ENCODE assay signal across 3 cellular contexts in genomic region chr11:19183641-19184040, GRCh38.
TF ChIP-seq lines count a peak whose summit lies in the region.

No MANE protein-coding gene starts in this region.

TF ChIP-seq in SK-N-SH, 30 proteins besides CTCF, POLR2A, EP300 and RAD21:
- no peak for TF ChIP-seq ELF1 (IDR thresholded peaks at IDR 0.05)
- TF ChIP-seq CHD2 (IDR thresholded peaks at IDR 0.05; ENCODE audit: low read length, partially characterized antibody) = peak; percentile 16

TF ChIP-seq in SK-N-SH treated with all-trans-retinoic acid at 6 μM for 48 hours, 23 proteins besides CTCF, POLR2A, EP300 and RAD21:
- TF ChIP-seq GLIS3 (CRISPR knock-in tag; IDR thresholded peaks at IDR 0.05) = no peak
- no peak for TF ChIP-seq ZNF70 (CRISPR knock-in tag; IDR thresholded peaks at IDR 0.05)
- no peak for TF ChIP-seq TOX (CRISPR knock-in tag; IDR thresholded peaks at IDR 0.05; ENCODE audit: borderline replicate concordance)
TF ChIP-seq in SK-N-SH treated with all-trans-retinoic acid at 6 μM for 48 hours: peak in this region for 0.

TF ChIP-seq in K562, 482 proteins besides CTCF, POLR2A, EP300 and RAD21:
- TF ChIP-seq POLR2B (IDR thresholded peaks at IDR 0.05; ENCODE audit: low read depth, partially characterized antibody) (no peak), MEF2A (IDR thresholded peaks at IDR 0.05; ENCODE audit: control insufficient read depth, low read depth, low read length) (no peak), SAFB (IDR thresholded peaks at IDR 0.05; ENCODE audit: borderline replicate concordance, low read depth, low read length) (no peak), HMG20B (CRISPR knock-in tag; IDR thresholded peaks at IDR 0.05) (no peak), FIP1L1 (IDR thresholded peaks at IDR 0.05; ENCODE audit: low read depth, low read length, poor library complexity, severe bottlenecking) (no peak), ZBTB8A (IDR thresholded peaks at IDR 0.05; ENCODE audit: partially characterized antibody) (no peak), XRCC5 (IDR thresholded peaks at IDR 0.05; ENCODE audit: low read depth, low read length) (no peak), MYNN (IDR thresholded peaks at IDR 0.05) (no peak), MYNN (CRISPR knock-in tag; IDR thresholded peaks at IDR 0.05) (no peak), POLR2G (IDR thresholded peaks at IDR 0.05; ENCODE audit: low read depth, low read length) (no peak), PML (IDR thresholded peaks at IDR 0.05; ENCODE audit: low read length) (no peak), CHD2 (IDR thresholded peaks at IDR 0.05; ENCODE audit: low read depth, low read length) (0 out of 2 replicates have a peak, but pooled peaks have one; percentile 40), DEAF1 (CRISPR knock-in tag; IDR thresholded peaks at IDR 0.05) (no peak), CREB1 (IDR thresholded peaks at IDR 0.05) (no peak), CREB1 (CRISPR knock-in tag; IDR thresholded peaks at IDR 0.05) (no peak), CXXC5 (CRISPR knock-in tag; IDR thresholded peaks at IDR 0.05) (0 out of 2 replicates have a peak, but pooled peaks have one; percentile 11), E2F4 (CRISPR knock-in tag; IDR thresholded peaks at IDR 0.05; ENCODE audit: low read depth) (no peak), ZNF79 (CRISPR knock-in tag; IDR thresholded peaks at IDR 0.05; ENCODE audit: low read depth) (no peak), NR2F6 (CRISPR knock-in tag; IDR thresholded peaks at IDR 0.05) (no peak), HBP1 (CRISPR knock-in tag; IDR thresholded peaks at IDR 0.05) (no peak), CHCHD3 (CRISPR knock-in tag; IDR thresholded peaks at IDR 0.05) (no peak), FOSL1 (tag; conservative IDR thresholded peaks at IDR 0.05) (0 out of 2 replicates have a peak, but pooled peaks have one; percentile 24), ZNF3 (CRISPR knock-in tag; IDR thresholded peaks at IDR 0.05) (no peak), ZNF41 (CRISPR knock-in tag; conservative IDR thresholded peaks at IDR 0.05) (no peak), KDM2B (CRISPR knock-in tag; IDR thresholded peaks at IDR 0.05) (no peak), ZNF609 (CRISPR knock-in tag; IDR thresholded peaks at IDR 0.05; ENCODE audit: borderline replicate concordance) (no peak), ZBTB1 (CRISPR knock-in tag; IDR thresholded peaks at IDR 0.05; ENCODE audit: borderline replicate concordance, low read depth) (no peak), HINFP (tag; conservative IDR thresholded peaks at IDR 0.05; ENCODE audit: low read depth) (no peak), U2AF2 (optimal IDR thresholded peaks at IDR 0.05; ENCODE audit: low read depth, low read length) (no peak), ZNF253 (CRISPR knock-in tag; conservative IDR thresholded peaks at IDR 0.05) (no peak), CBX3 (IDR thresholded peaks at IDR 0.05; ENCODE audit: borderline replicate concordance in 1 of 2, low read length in 2 of 2) (no peak), RFX7 (CRISPR knock-in tag; IDR thresholded peaks at IDR 0.05) (no peak), GTF2A2 (tag; IDR thresholded peaks at IDR 0.05) (no peak), ZNF766 (CRISPR knock-in tag; conservative IDR thresholded peaks at IDR 0.05) (peak; percentile 66; the same call in 1 of the 2 replicates), ATF2 (CRISPR knock-in tag; IDR thresholded peaks at IDR 0.05) (no peak), SPI1 (IDR thresholded peaks at IDR 0.05; ENCODE audit: borderline replicate concordance, low read depth, low read length) (no peak), CTBP1 (IDR thresholded peaks at IDR 0.05; ENCODE audit: borderline replicate concordance) (peak; percentile 14; the same call in 1 of the 2 replicates), HDAC1 (IDR thresholded peaks at IDR 0.05) (no peak), PHF21A (IDR thresholded peaks at IDR 0.05; ENCODE audit: borderline replicate concordance, low read depth) (no peak), USF2 (CRISPR knock-in tag; IDR thresholded peaks at IDR 0.05) (no peak), ZNF592 (IDR thresholded peaks at IDR 0.05) (no peak)
TF ChIP-seq in K562: peak in this region for 5.
